10 cellular contexts compared by ENCODE assay signal in the genomic region with DNA sequence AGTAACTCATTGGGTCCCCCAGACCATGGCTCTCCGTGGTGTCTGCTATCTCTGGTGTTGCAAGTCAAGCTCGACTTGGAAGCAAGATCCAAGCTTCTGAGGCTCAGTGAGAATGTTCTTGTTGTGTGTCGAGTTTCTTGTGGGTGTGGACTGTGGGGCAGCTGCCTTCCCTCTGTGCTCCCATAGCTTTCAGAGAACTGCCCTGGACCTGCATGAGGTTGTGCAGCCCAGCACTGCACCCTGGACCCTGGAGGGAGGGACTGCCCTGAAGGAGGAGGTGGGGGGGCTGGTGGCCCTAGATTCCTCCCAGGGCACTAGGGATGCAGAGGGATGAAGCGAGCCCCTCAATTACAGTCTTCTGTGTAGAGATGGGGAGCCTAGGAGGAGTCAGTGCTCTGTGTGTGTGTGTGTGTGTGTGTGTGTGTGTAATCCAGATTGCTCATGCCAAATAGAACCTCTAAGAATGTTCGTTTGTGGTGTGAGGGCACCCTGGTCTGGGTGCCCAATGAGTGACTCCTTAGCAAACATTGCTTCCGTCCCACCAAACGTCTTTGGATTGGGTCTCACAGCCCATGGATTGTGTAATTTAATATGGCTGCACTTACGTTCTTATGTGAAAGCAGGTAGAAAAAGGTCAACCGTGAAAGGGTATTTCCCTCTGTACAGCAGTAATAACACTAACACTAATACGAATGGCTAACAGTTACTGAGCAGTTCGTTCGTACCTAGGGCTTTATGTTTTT.
DNase-seq lines count a peak whose midpoint lies in the region; ATAC-seq and TF ChIP-seq lines count a peak whose summit lies in the region.
"Had no signal": no experiment of that assay in that cellular context is flagged by ENCODE, and none has a peak within 500 bp of the region (broad histone marks: within the 10 kb centered on the region; RNA-seq: fewer than 3 reads in every experiment).

No MANE protein-coding gene starts in this region.

- H3K4me3 ChIP-seq in SJSA1 (no peak overlapping the region), PC-3 (ENCODE audit: low read length) (no peak overlapping the region)

- no peaks in the 10 kb centered on the region for H3K9me2 ChIP-seq in PC-3 (replicated peaks; ENCODE audit: low read length)

- H3K4me1 ChIP-seq in SJSA1 (replicated peaks) (peaks cover 33% of the 10 kb centered on the region), PC-3 (ENCODE audit: insufficient read depth, low read length) (no peaks in the 10 kb centered on the region)

- H3K27ac ChIP-seq in SJSA1 (peak overlapping the region; percentile 51; the same call in 1 of the 2 replicates), PC-3 (ENCODE audit: low read length) (no peak overlapping the region)

- H2AFZ ChIP-seq in PC-3 (ENCODE audit: low read length) = no peak overlapping the region

- CTCF ChIA-PET in PC-3 (lab: Charles Lee) = no interaction called here

- DNase-seq in ELR (ENCODE audit: low read depth) (peak; percentile 27), SJSA1 (ENCODE audit: low read depth in 1 of 2, low spot score in 2 of 2) (no peak), myocyte (ENCODE audit: low read depth) (peak; percentile 75), epidermal melanocyte (ENCODE audit: insufficient read length, low spot score) (no peak), SHP77 (lab: John Stamatoyannopoulos, UW) (no peak), PC-3 (no peak)
- DNase-seq: NCI-H1092 treated with DMSO at 0.1 percent for 48 hours had no signal

- H3K36me3 ChIP-seq in SJSA1 (no peaks in the 10 kb centered on the region), PC-3 (ENCODE audit: low read depth, low read length) (no peaks in the 10 kb centered on the region)

- no peak for TF ChIP-seq CTCF in PC-3 (conservative IDR thresholded peaks at IDR 0.05; ENCODE audit: low read depth, low read length)

- H3K9me3 ChIP-seq in SJSA1 (replicated peaks) (no peaks in the 10 kb centered on the region), PC-3 (ENCODE audit: low read length) (no peaks in the 10 kb centered on the region)
- H3K9me3 ChIP-seq: heart left ventricle had no signal

- ATAC-seq in HG02642 (IDR thresholded peaks at IDR 0.05; ENCODE audit: poor library complexity, unreplicated experiment) (peak; percentile 30), PC-3 (no peak), GM21515 (IDR thresholded peaks at IDR 0.05; ENCODE audit: unreplicated experiment) (no peak)

- H3K27me3 ChIP-seq in SJSA1 (replicated peaks) = no peaks in the 10 kb centered on the region
- no peaks in the 10 kb centered on the region for H3K27me3 ChIP-seq in PC-3 (ENCODE audit: low read length)
- H3K27me3 ChIP-seq: heart left ventricle had no signal

- H3K79me2 ChIP-seq in PC-3 (ENCODE audit: low read length) = no peaks in the 10 kb centered on the region

- no TSS peak for BruUV-seq in PC-3 (replicated peaks; lab: Mats Ljungman, UMichigan)

- no peaks in the 10 kb centered on the region for H3F3A ChIP-seq in PC-3 (ENCODE audit: low read length, unreplicated experiment)

- no peak overlapping the region for H3K9ac ChIP-seq in PC-3 (ENCODE audit: low read length)

- POLR2A ChIA-PET in PC-3 (lab: Charles Lee; ENCODE audit: unreplicated experiment) = no interaction called here

- intact Hi-C loops in PC-3 (cut with micrococcal nuclease) = no loop called here

- H4K20me1 ChIP-seq in PC-3 (ENCODE audit: low read length) = no peaks in the 10 kb centered on the region

- H3K4me2 ChIP-seq in PC-3 (ENCODE audit: low read length) = no peak overlapping the region

Comparison
In these comparisons a context has a peak if more than half of its experiments do, and no peak if none do; other contexts are left out.
1. DNase-seq: peak in ELR (single experiment) and myocyte (single experiment); none in SJSA1 (0 of 2), epidermal melanocyte (single experiment), SHP77 (0 of 2) and PC-3 (single experiment).